In genomic region chr15:78984041-78984440, GRCh38 we compare ENCODE assay signal across 17 cellular contexts. TPM values are rescaled to one million over a fixed set of nuclear protein-coding genes. Genes with fewer than 3 reads are reported as not detected.
DNase-seq lines count a peak whose midpoint lies in the region; ATAC-seq and TF ChIP-seq lines count a peak whose summit lies in the region.
"Had no signal": no experiment of that assay in that cellular context is flagged by ENCODE, and none has a peak within 500 bp of the region (broad histone marks: within the 10 kb centered on the region; RNA-seq: fewer than 3 reads in every experiment).

No MANE protein-coding gene starts in this region.

- intact Hi-C loops in dendritic cell treated with granulocyte-macrophage colony-stimulating factor and Interleukin-4, amounts not matched to agents 40 ng/mL and 50 ng/mL, for 4 days (cut with micrococcal nuclease) = no loop called here
- intact Hi-C loops in vagina (cut with DNase I) = no loop called here

- no peak overlapping the region for H2AK5ac ChIP-seq in mesenchymal stem cell (ENCODE audit: low read length, severe bottlenecking)

- no peak overlapping the region for H2BK15ac ChIP-seq in mesenchymal stem cell (ENCODE audit: low read depth, poor library complexity, severe bottlenecking)

- no peak overlapping the region for H3K4me2 ChIP-seq in mesenchymal stem cell (ENCODE audit: low read length, poor library complexity, severe bottlenecking)
- H3K4me2 ChIP-seq in neural progenitor cell = no peak overlapping the region

- H3K9me3 Mint-ChIP-seq in dendritic cell treated with granulocyte-macrophage colony-stimulating factor and Interleukin-4, amounts not matched to agents 40 ng/mL and 50 ng/mL, for 4 days = no peaks in the 10 kb centered on the region
- no peaks in the 10 kb centered on the region for H3K9me3 Mint-ChIP-seq in neural progenitor cell
- H3K9me3 Mint-ChIP-seq: CD4-positive, alpha-beta memory T cell had no signal

- H3K9ac ChIP-seq in mesenchymal stem cell (ENCODE audit: low read length) (no peak overlapping the region), neural progenitor cell (no peak overlapping the region)
- H3K9ac ChIP-seq: GM23248 had no signal

- no peak overlapping the region for H2BK120ac ChIP-seq in mesenchymal stem cell (ENCODE audit: low read depth, low read length)

- H2BK12ac ChIP-seq in mesenchymal stem cell (ENCODE audit: low read length in 2 of 2) = peak overlapping the region; percentile 2 to 85

- H3K4me3 Mint-ChIP-seq in dendritic cell treated with granulocyte-macrophage colony-stimulating factor and Interleukin-4, amounts not matched to agents 40 ng/mL and 50 ng/mL, for 4 days = no peak overlapping the region
- H3K4me3 Mint-ChIP-seq in neural progenitor cell = no peak overlapping the region
- H3K4me3 Mint-ChIP-seq: CD4-positive, alpha-beta memory T cell had no signal

- no peaks in the 10 kb centered on the region for H3K9me3 ChIP-seq in mesenchymal stem cell (ENCODE audit: control insufficient read depth, low read length)
- no peaks in the 10 kb centered on the region for H3K9me3 ChIP-seq in neural progenitor cell (ENCODE audit: low read depth)
- no peaks in the 10 kb centered on the region for H3K9me3 ChIP-seq in vagina

- TF ChIP-seq CTCF in neural progenitor cell (IDR thresholded peaks at IDR 0.05) = no peak
- no peak for TF ChIP-seq CTCF in vagina (IDR thresholded peaks at IDR 0.05)

- peak overlapping the region in 1 of 2 experiments; percentile 68 for H3K18ac ChIP-seq in mesenchymal stem cell (ENCODE audit: low read depth in 1 of 2, low read length in 2 of 2)

- no peak overlapping the region for H3K23ac ChIP-seq in mesenchymal stem cell (ENCODE audit: low read length in 2 of 2)

- H3F3A ChIP-seq in neural progenitor cell (ENCODE audit: low read depth) = no peaks in the 10 kb centered on the region

- peak overlapping the region in 1 of 2 experiments; percentile 32 for H3K4ac ChIP-seq in mesenchymal stem cell (ENCODE audit: low read depth in 1 of 2, low read length in 2 of 2)

- no peak for TF ChIP-seq POLR2A in vagina (IDR thresholded peaks at IDR 0.05)

- H3K14ac ChIP-seq in mesenchymal stem cell (ENCODE audit: low read length in 2 of 2) = peak overlapping the region in 1 of 2 experiments; percentile 66

- H2BK5ac ChIP-seq in mesenchymal stem cell (ENCODE audit: low read depth, low read length, poor library complexity, severe bottlenecking) = no peak overlapping the region

- H3K4me1 ChIP-seq in mesenchymal stem cell (ENCODE audit: control insufficient read depth, insufficient read depth, low read depth, low read length) (peaks cover 15% of the 10 kb centered on the region), neural progenitor cell (no peaks in the 10 kb centered on the region), vagina (peaks cover 19% of the 10 kb centered on the region)

- DNase-seq in mesenchymal stem cell (no peak), neural progenitor cell (ENCODE audit: low spot score) (no peak), vagina (ENCODE audit: extremely low spot score in 2 of 2) (no peak), RKO (ENCODE audit: low spot score) (no peak)
- DNase-seq: C1 segment of cervical spinal cord; Calu3; CD4-positive, alpha-beta memory T cell; COR-L47; DMS53; DMS79 treated with DMSO at 0.1 percent for 48 hours; GF-D8; GM23248; H7; HCEC 1CT had no signal

- WGBS in mesenchymal stem cell = 100% methylated on average over 1 of the region's 1 CpG

- no peaks in the 10 kb centered on the region for H4K20me1 ChIP-seq in neural progenitor cell (ENCODE audit: low read depth)

- no peaks in the 10 kb centered on the region for H3K27me3 Mint-ChIP-seq in dendritic cell treated with granulocyte-macrophage colony-stimulating factor and Interleukin-4, amounts not matched to agents 40 ng/mL and 50 ng/mL, for 4 days
- peaks cover 10% of the 10 kb centered on the region for H3K27me3 Mint-ChIP-seq in neural progenitor cell (ENCODE audit: insufficient read depth, low read depth)

- H4K91ac ChIP-seq in mesenchymal stem cell (ENCODE audit: low read length) = peak overlapping the region; percentile 0

- H2AFZ ChIP-seq in mesenchymal stem cell (ENCODE audit: low read depth, low read length) (no peak overlapping the region), neural progenitor cell (replicated peaks) (no peak overlapping the region)
- H2AFZ ChIP-seq: GM23248 had no signal

- H3K27me3 ChIP-seq in mesenchymal stem cell (ENCODE audit: control insufficient read depth in 1 of 2, insufficient read depth in 1 of 2, low read length in 2 of 2) = no peaks in the 10 kb centered on the region
- H3K27me3 ChIP-seq in neural progenitor cell = no peaks in the 10 kb centered on the region
- H3K27me3 ChIP-seq in vagina = no peaks in the 10 kb centered on the region

- H3K4me1 Mint-ChIP-seq in dendritic cell treated with granulocyte-macrophage colony-stimulating factor and Interleukin-4, amounts not matched to agents 40 ng/mL and 50 ng/mL, for 4 days (ENCODE audit: low read depth) = peaks cover 74% of the 10 kb centered on the region
- peaks cover 5% of the 10 kb centered on the region for H3K4me1 Mint-ChIP-seq in neural progenitor cell
- H3K4me1 Mint-ChIP-seq: CD4-positive, alpha-beta memory T cell had no signal

- ATAC-seq in GM21825 (IDR thresholded peaks at IDR 0.05; ENCODE audit: unreplicated experiment) (no peak), HG03439 (IDR thresholded peaks at IDR 0.05; ENCODE audit: unreplicated experiment) (no peak)

- no peak overlapping the region for H3K27ac ChIP-seq in mesenchymal stem cell (ENCODE audit: low read length, poor library complexity, severe bottlenecking)
- no peak overlapping the region for H3K27ac ChIP-seq in neural progenitor cell
- peak overlapping the region; percentile 57 for H3K27ac ChIP-seq in vagina
- H3K27ac ChIP-seq: GM23248 had no signal

- H3K4me3 ChIP-seq in mesenchymal stem cell (ENCODE audit: insufficient read depth in 1 of 2, low read depth in 1 of 2, low read length in 2 of 2) (no peak overlapping the region), neural progenitor cell (no peak overlapping the region), vagina (no peak overlapping the region)
- H3K4me3 ChIP-seq: GM23248 had no signal

- no peaks in the 10 kb centered on the region for H3K79me2 ChIP-seq in neural progenitor cell (ENCODE audit: low read depth)

- no peaks in the 10 kb centered on the region for H3K36me3 ChIP-seq in mesenchymal stem cell (ENCODE audit: control insufficient read depth in 1 of 2, insufficient read depth in 2 of 2, low read depth in 1 of 2, low read length in 2 of 2)
- no peaks in the 10 kb centered on the region for H3K36me3 ChIP-seq in neural progenitor cell
- no peaks in the 10 kb centered on the region for H3K36me3 ChIP-seq in vagina

- no peak overlapping the region for H4K8ac ChIP-seq in mesenchymal stem cell (ENCODE audit: low read length)

- peaks cover 15% of the 10 kb centered on the region for H3K36me3 Mint-ChIP-seq in dendritic cell treated with granulocyte-macrophage colony-stimulating factor and Interleukin-4, amounts not matched to agents 40 ng/mL and 50 ng/mL, for 4 days (ENCODE audit: low read depth)
- no peaks in the 10 kb centered on the region for H3K36me3 Mint-ChIP-seq in neural progenitor cell
- H3K36me3 Mint-ChIP-seq: CD4-positive, alpha-beta memory T cell had no signal

- no peaks in the 10 kb centered on the region for H3K79me1 ChIP-seq in mesenchymal stem cell (replicated peaks; ENCODE audit: low read length, poor library complexity, severe bottlenecking)

- peak overlapping the region; percentile 84 for H3K27ac Mint-ChIP-seq in dendritic cell treated with granulocyte-macrophage colony-stimulating factor and Interleukin-4, amounts not matched to agents 40 ng/mL and 50 ng/mL, for 4 days
- H3K27ac Mint-ChIP-seq in neural progenitor cell = peak overlapping the region; percentile 7
- H3K27ac Mint-ChIP-seq: CD4-positive, alpha-beta memory T cell had no signal

RNA-seq across cellular contexts. Expression of gene CTSH, which starts 39.2 kb away (rescaled TPM):
- polyA plus RNA-seq in mesenchymal stem cell (2013, experiment 1 of 2) = 28.4 TPM
- polyA plus RNA-seq in mesenchymal stem cell (2013, experiment 2 of 2) = 29.4 TPM
- total RNA-seq in neural progenitor cell (ENCODE audit: low replicate concordance) (3.5 and 9.0 TPM in 2 replicates), vagina (110 TPM)

Comparison
In these comparisons a context has a peak if more than half of its experiments do, and no peak if none do; other contexts are left out.
1. RNA of gene CTSH, which starts 39.2 kb away (total RNA-seq): 110 TPM in vagina (single experiment); 3.5 to 9.0 TPM in neural progenitor cell; every median in the first group is over 10 times any median in the second.